ENCODE assay signal across 20 cellular contexts in genomic region chr15:100211855-100212850, GRCh38.
DNase-seq lines count a peak whose midpoint lies in the region; ATAC-seq, FAIRE-seq and TF ChIP-seq lines count a peak whose summit lies in the region.
"Had no signal": no experiment of that assay in that cellular context is flagged by ENCODE, and none has a peak within 500 bp of the region (broad histone marks: within the 10 kb centered on the region; RNA-seq: fewer than 3 reads in every experiment).

No MANE protein-coding gene starts in this region.

- H3K4ac ChIP-seq in mesenchymal stem cell (ENCODE audit: low read depth in 1 of 2, low read length in 2 of 2), result no peak overlapping the region

- no peak overlapping the region for H3K18ac ChIP-seq in mesenchymal stem cell (ENCODE audit: low read depth in 1 of 2, low read length in 2 of 2)

- H2AK5ac ChIP-seq in mesenchymal stem cell (ENCODE audit: low read length, severe bottlenecking), result no peak overlapping the region

- no peaks in the 10 kb centered on the region for H3K79me1 ChIP-seq in mesenchymal stem cell (replicated peaks; ENCODE audit: low read length, poor library complexity, severe bottlenecking)

- H2BK15ac ChIP-seq in mesenchymal stem cell (ENCODE audit: low read depth, poor library complexity, severe bottlenecking), result no peak overlapping the region

- intact Hi-C loops in vagina (cut with DNase I), result no loop called here

- 55% methylated on average over 9 of the region's 11 CpGs for WGBS in mesenchymal stem cell
- WGBS in small intestine, 3 donors, result 10 to 37% (median 28%) methylated on average over 11 of the region's 11 CpGs

- H3K36me3 ChIP-seq in mesenchymal stem cell (ENCODE audit: control insufficient read depth in 1 of 2, insufficient read depth in 2 of 2, low read depth in 1 of 2, low read length in 2 of 2), result no peaks in the 10 kb centered on the region
- no peaks in the 10 kb centered on the region for H3K36me3 ChIP-seq in small intestine (ENCODE audit: control insufficient read depth in 2 of 2, insufficient read depth in 2 of 2, low read length in 2 of 2)
- no peaks in the 10 kb centered on the region for H3K36me3 ChIP-seq in vagina
- H3K36me3 ChIP-seq: heart left ventricle, uterus had no signal

- TF ChIP-seq POLR2A in vagina (IDR thresholded peaks at IDR 0.05), result no peak

- no peaks in the 10 kb centered on the region for H3K27me3 ChIP-seq in mesenchymal stem cell (ENCODE audit: control insufficient read depth in 1 of 2, insufficient read depth in 1 of 2, low read length in 2 of 2)
- no peaks in the 10 kb centered on the region for H3K27me3 ChIP-seq in small intestine (ENCODE audit: control insufficient read depth in 2 of 2, insufficient read depth in 2 of 2, low read length in 2 of 2)
- no peaks in the 10 kb centered on the region for H3K27me3 ChIP-seq in vagina
- H3K27me3 ChIP-seq: heart left ventricle, uterus had no signal

- no peak overlapping the region for H2BK5ac ChIP-seq in mesenchymal stem cell (ENCODE audit: low read depth, low read length, poor library complexity, severe bottlenecking)

- H3K9me3 ChIP-seq in mesenchymal stem cell (ENCODE audit: control insufficient read depth, low read length), result no peaks in the 10 kb centered on the region
- H3K9me3 ChIP-seq in small intestine (ENCODE audit: control insufficient read depth, low read depth), result no peaks in the 10 kb centered on the region
- H3K9me3 ChIP-seq in vagina, result no peaks in the 10 kb centered on the region
- H3K9me3 ChIP-seq: heart left ventricle, uterus had no signal

- H3K14ac ChIP-seq in mesenchymal stem cell (ENCODE audit: low read length in 2 of 2), result no peak overlapping the region

- no peak overlapping the region for H3K9ac ChIP-seq in mesenchymal stem cell (ENCODE audit: low read length)
- H3K9ac ChIP-seq: KMS-11 had no signal

- H3K27ac ChIP-seq in mesenchymal stem cell (ENCODE audit: low read length, poor library complexity, severe bottlenecking) (no peak overlapping the region), small intestine (ENCODE audit: low read depth in 1 of 2, low read length in 1 of 2) (peak overlapping the region in 1 of 2 donors; percentile 57), vagina (no peak overlapping the region)
- H3K27ac ChIP-seq: heart left ventricle, KMS-11, uterus had no signal

- FAIRE-seq in endometrium (lab: Jason Lieb, UNC), result peak; percentile 48
- no peak for FAIRE-seq in small intestine (lab: Jason Lieb, UNC)

- peak; percentile 17 for DNase-seq in M059J (ENCODE audit: low read depth)
- DNase-seq in mesenchymal stem cell, result peak; percentile 0
- peak; percentile 96 for DNase-seq in small intestine
- DNase-seq in pons (ENCODE audit: low spot score), result no peak
- DNase-seq in vagina (ENCODE audit: extremely low spot score in 2 of 2), result no peak
- no peak for DNase-seq in NOMO-1 (lab: John Stamatoyannopoulos, UW; ENCODE audit: unreplicated experiment in 2 of 2)
- DNase-seq: activated CD4-positive, CD25-positive, alpha-beta regulatory T cell; activated naive CD8-positive, alpha-beta T cell treated with anti-CD3 and anti-CD28 coated beads, Interleukin-2, amount 10 ng/mL, durations not matched to agents 7 days and 5 days; activated T-cell treated with anti-CD3 and anti-CD28 coated beads, Interleukin-2, amount 50 U/mL, for 72 hours; CD8-positive, alpha-beta T cell; H7; heart left ventricle; immature natural killer cell; NCI-H1048; stimulated activated naive CD8-positive, alpha-beta T cell treated with anti-CD3 and anti-CD28 coated beads, Interleukin-15, amount 100 ng/mL, for 72 hours; T-helper 2 cell; uterus had no signal

- H3K4me3 ChIP-seq in mesenchymal stem cell (ENCODE audit: insufficient read depth in 1 of 2, low read depth in 1 of 2, low read length in 2 of 2) (no peak overlapping the region), small intestine (ENCODE audit: low read depth in 1 of 2, low read length in 2 of 2) (no peak overlapping the region), vagina (no peak overlapping the region)
- H3K4me3 ChIP-seq: heart left ventricle, uterus had no signal

- H4K8ac ChIP-seq in mesenchymal stem cell (ENCODE audit: low read length), result no peak overlapping the region

- H2BK12ac ChIP-seq in mesenchymal stem cell (ENCODE audit: low read length in 2 of 2), result no peak overlapping the region

- H3K4me2 ChIP-seq in mesenchymal stem cell (ENCODE audit: low read length, poor library complexity, severe bottlenecking), result no peak overlapping the region
- H3K4me2 ChIP-seq: KMS-11 had no signal

- no peak for TF ChIP-seq CTCF in vagina (IDR thresholded peaks at IDR 0.05)

- H4K91ac ChIP-seq in mesenchymal stem cell (ENCODE audit: low read length), result no peak overlapping the region

- no peaks in the 10 kb centered on the region for H3K4me1 ChIP-seq in mesenchymal stem cell (ENCODE audit: control insufficient read depth, insufficient read depth, low read depth, low read length)
- H3K4me1 ChIP-seq in small intestine (ENCODE audit: control insufficient read depth in 2 of 2, insufficient read depth in 1 of 2, low read depth in 1 of 2, low read length in 1 of 2), result peaks cover 0 to 7% of the 10 kb centered on the region in 2 donors
- peaks cover 31% of the 10 kb centered on the region for H3K4me1 ChIP-seq in vagina
- H3K4me1 ChIP-seq: uterus had no signal

- no peak overlapping the region for H3K23ac ChIP-seq in mesenchymal stem cell (ENCODE audit: low read length in 2 of 2)

- no peak overlapping the region for H2BK120ac ChIP-seq in mesenchymal stem cell (ENCODE audit: low read depth, low read length)

- ATAC-seq in GM21360 (IDR thresholded peaks at IDR 0.05; ENCODE audit: unreplicated experiment), result no peak
- ATAC-seq: activated T-cell treated with anti-CD3 and anti-CD28 coated beads, Interleukin-2, amount 50 U/mL, for 72 hours; CD8-positive, alpha-beta T cell; stimulated activated naive CD8-positive, alpha-beta T cell treated with anti-CD3 and anti-CD28 coated beads, Interleukin-15, amount 100 ng/mL, for 72 hours had no signal

- no peak overlapping the region for H2AFZ ChIP-seq in mesenchymal stem cell (ENCODE audit: low read depth, low read length)

Comparison
In these comparisons a context has a peak if more than half of its experiments do, and no peak if none do; other contexts are left out.
1. DNase-seq: peak in M059J (single experiment), mesenchymal stem cell (single experiment) and small intestine (single experiment); none in pons (single experiment), vagina (0 of 2) and NOMO-1 (0 of 2).